Comparison of ENCODE assay signal across 12 cellular contexts in the genomic region with DNA sequence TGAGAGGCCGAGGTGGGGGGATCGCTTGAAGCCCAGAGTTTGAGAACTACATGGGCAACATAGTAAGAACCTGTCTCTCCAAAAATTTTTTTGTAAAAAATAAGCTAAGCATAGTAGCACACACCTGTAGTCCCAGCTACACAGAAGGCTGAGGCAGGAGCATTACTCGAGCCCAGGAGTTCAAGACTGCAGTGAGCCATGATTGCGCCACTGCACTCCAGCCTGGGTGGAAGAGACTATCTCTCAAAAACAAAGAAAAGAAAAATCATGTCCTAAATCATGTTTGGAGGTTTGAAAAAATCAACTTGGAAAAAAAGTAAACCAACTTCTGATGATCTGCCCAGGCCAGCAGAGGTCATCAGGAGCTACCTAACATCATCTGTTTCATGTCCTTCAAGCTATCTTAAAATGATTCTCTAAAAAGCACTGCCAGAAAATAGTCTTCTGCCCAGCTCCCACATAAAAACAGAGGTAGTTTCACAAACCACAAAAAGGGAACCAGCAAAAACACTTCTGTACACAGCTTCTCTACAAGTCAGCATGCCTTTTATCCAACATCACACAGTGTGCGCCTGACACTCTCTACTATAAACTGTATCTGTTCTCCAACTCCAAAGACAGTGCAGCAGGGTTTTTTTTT.
DNase-seq lines count a peak whose midpoint lies in the region; ATAC-seq and TF ChIP-seq lines count a peak whose summit lies in the region.
"Had no signal": no experiment of that assay in that cellular context is flagged by ENCODE, and none has a peak within 500 bp of the region (broad histone marks: within the 10 kb centered on the region; RNA-seq: fewer than 3 reads in every experiment).

No MANE protein-coding gene starts in this region.

- peaks cover 4% of the 10 kb centered on the region for H3K27me3 Mint-ChIP-seq in brain
- H3K27me3 Mint-ChIP-seq: activated CD4-positive, alpha-beta T cell treated with anti-CD3 and anti-CD28 coated beads, Interleukin-2, amount 10 ng/mL, durations not matched to agents 24 days and 14 days; stimulated activated memory B cell treated with anti-CD40 and anti-IgM and Interleukin-4, amounts not matched to agents 10 μg/mL and 1 μg/mL and 100 μg/mL, for 72 hours had no signal

- no peak overlapping the region for H2AFZ ChIP-seq in osteoblast (ENCODE audit: low read length)

- no peaks in the 10 kb centered on the region for H3K36me3 ChIP-seq in psoas muscle (ENCODE audit: insufficient read depth in 1 of 2, low read depth in 1 of 2)
- H3K36me3 ChIP-seq in uterus = no peaks in the 10 kb centered on the region
- no peaks in the 10 kb centered on the region for H3K36me3 ChIP-seq in osteoblast (ENCODE audit: insufficient read depth, low read length)

- peak overlapping the region in 4 of 5 experiments; percentile 23 to 88 (median 86) for H3K27ac Mint-ChIP-seq in brain
- H3K27ac Mint-ChIP-seq: activated CD4-positive, alpha-beta T cell treated with anti-CD3 and anti-CD28 coated beads, Interleukin-2, amount 10 ng/mL, durations not matched to agents 24 days and 14 days; stimulated activated memory B cell treated with anti-CD40 and anti-IgM and Interleukin-4, amounts not matched to agents 10 μg/mL and 1 μg/mL and 100 μg/mL, for 72 hours had no signal

- H3K4me3 ChIP-seq in psoas muscle = no peak overlapping the region
- no peak overlapping the region for H3K4me3 ChIP-seq in uterus
- H3K4me3 ChIP-seq in osteoblast (ENCODE audit: insufficient read depth, low read length) = no peak overlapping the region

- TF ChIP-seq CTCF in brain (conservative IDR thresholded peaks at IDR 0.05) (no peak), psoas muscle (IDR thresholded peaks at IDR 0.05) (peak; percentile 21), uterus (IDR thresholded peaks at IDR 0.05) (no peak), osteoblast (IDR thresholded peaks at IDR 0.05; ENCODE audit: extremely low read depth, low read depth, low read length) (no peak)

- intact Hi-C loops in psoas muscle (cut with DNase I) (no loop called here), uterus (cut with DNase I; ENCODE audit: low total_unique reads) (no loop called here)

- no peaks in the 10 kb centered on the region for H4K20me1 ChIP-seq in osteoblast (ENCODE audit: insufficient read depth, low read length)

- DNase-seq in NCI-H510A treated with DMSO at 0.1 percent for 48 hours (lab: John Stamatoyannopoulos, UW) (peak; percentile 4), NCI-H510A (lab: John Stamatoyannopoulos, UW) (no peak), HT-29 (ENCODE audit: low spot score) (peak; percentile 19), psoas muscle (no peak), uterus (no peak), osteoblast (ENCODE audit: insufficient read length, low spot score, missing footprints) (no peak)
- DNase-seq in activated CD8-positive, alpha-beta memory T cell treated with anti-CD3 and anti-CD28 coated beads for 24 hours = no peak
- DNase-seq: activated CD4-positive, alpha-beta T cell treated with anti-CD3 and anti-CD28 coated beads, Interleukin-2, amount 10 ng/mL, durations not matched to agents 24 days and 14 days; aorta; small intestine had no signal

- H3K27ac ChIP-seq in psoas muscle (no peak overlapping the region), uterus (no peak overlapping the region), osteoblast (ENCODE audit: low read depth, low read length) (no peak overlapping the region)

- H3K9me3 Mint-ChIP-seq in brain = no peaks in the 10 kb centered on the region
- H3K9me3 Mint-ChIP-seq: activated CD4-positive, alpha-beta T cell treated with anti-CD3 and anti-CD28 coated beads, Interleukin-2, amount 10 ng/mL, durations not matched to agents 24 days and 14 days had no signal

- H3K4me3 Mint-ChIP-seq in brain = peak overlapping the region in 4 of 5 experiments; percentile 18 to 81 (median 76)
- H3K4me3 Mint-ChIP-seq: activated CD4-positive, alpha-beta T cell treated with anti-CD3 and anti-CD28 coated beads, Interleukin-2, amount 10 ng/mL, durations not matched to agents 24 days and 14 days; stimulated activated memory B cell treated with anti-CD40 and anti-IgM and Interleukin-4, amounts not matched to agents 10 μg/mL and 1 μg/mL and 100 μg/mL, for 72 hours had no signal

- no peak overlapping the region for H3K4me2 ChIP-seq in osteoblast (ENCODE audit: insufficient read depth, low read length)

- peaks cover 5% of the 10 kb centered on the region for H3K36me3 Mint-ChIP-seq in brain
- H3K36me3 Mint-ChIP-seq: stimulated activated memory B cell treated with anti-CD40 and anti-IgM and Interleukin-4, amounts not matched to agents 10 μg/mL and 1 μg/mL and 100 μg/mL, for 72 hours had no signal

- H3K27me3 ChIP-seq in psoas muscle (ENCODE audit: insufficient read depth in 3 of 3, low read length in 2 of 3) (no peaks in the 10 kb centered on the region), uterus (no peaks in the 10 kb centered on the region), osteoblast (ENCODE audit: insufficient read depth, low read length) (no peaks in the 10 kb centered on the region)

- H3K4me1 Mint-ChIP-seq in brain = peaks cover 59% of the 10 kb centered on the region
- H3K4me1 Mint-ChIP-seq: activated CD4-positive, alpha-beta T cell treated with anti-CD3 and anti-CD28 coated beads, Interleukin-2, amount 10 ng/mL, durations not matched to agents 24 days and 14 days; stimulated activated memory B cell treated with anti-CD40 and anti-IgM and Interleukin-4, amounts not matched to agents 10 μg/mL and 1 μg/mL and 100 μg/mL, for 72 hours had no signal

- H3K4me1 ChIP-seq in psoas muscle = peaks cover 46% of the 10 kb centered on the region
- no peaks in the 10 kb centered on the region for H3K4me1 ChIP-seq in uterus
- peaks cover 17% of the 10 kb centered on the region for H3K4me1 ChIP-seq in osteoblast (ENCODE audit: insufficient read depth, low read length)

- no peak for ATAC-seq in psoas muscle
- ATAC-seq: stimulated activated memory B cell treated with anti-CD40 and anti-IgM and Interleukin-4, amounts not matched to agents 10 μg/mL and 1 μg/mL and 100 μg/mL, for 72 hours had no signal

- TF ChIP-seq POLR2A in uterus (IDR thresholded peaks at IDR 0.05) = no peak

- H3K9me3 ChIP-seq in psoas muscle (no peaks in the 10 kb centered on the region), uterus (no peaks in the 10 kb centered on the region), osteoblast (ENCODE audit: low read depth, low read length) (no peaks in the 10 kb centered on the region)

- 86 to 95% (median 94%) methylated on average over 5 of the region's 5 CpGs for WGBS in psoas muscle, 3 donors

- H3K79me2 ChIP-seq in osteoblast (ENCODE audit: insufficient read depth, low read length) = no peaks in the 10 kb centered on the region

Comparison
In these comparisons a context has a peak if more than half of its experiments do, and no peak if none do; other contexts are left out.
1. DNase-seq: peak in NCI-H510A treated with DMSO at 0.1 percent for 48 hours (single experiment) and HT-29 (single experiment); none in NCI-H510A (single experiment), psoas muscle (0 of 2), uterus (0 of 2), osteoblast (single experiment) and activated CD8-positive, alpha-beta memory T cell treated with anti-CD3 and anti-CD28 coated beads for 24 hours (single experiment).